ENCODE assay signal across 19 cellular contexts in genomic region chr2:204892506-204893255, GRCh38.
DNase-seq lines count a peak whose midpoint lies in the region; ATAC-seq, FAIRE-seq and TF ChIP-seq lines count a peak whose summit lies in the region.
"Had no signal": no experiment of that assay in that cellular context is flagged by ENCODE, and none has a peak within 500 bp of the region (broad histone marks: within the 10 kb centered on the region; RNA-seq: fewer than 3 reads in every experiment).

No MANE protein-coding gene starts in this region.

- no peak for TF ChIP-seq POLR2A in H54 (IDR thresholded peaks at IDR 0.05; ENCODE audit: low read depth, low read length)

- H3K36me3 Mint-ChIP-seq in chondrocyte (ENCODE audit: low read depth): no peaks in the 10 kb centered on the region
- H3K36me3 Mint-ChIP-seq in effector memory CD8-positive, alpha-beta T cell (ENCODE audit: insufficient read depth): no peaks in the 10 kb centered on the region

- H3K27me3 Mint-ChIP-seq in chondrocyte (ENCODE audit: low read depth): no peaks in the 10 kb centered on the region
- no peaks in the 10 kb centered on the region for H3K27me3 Mint-ChIP-seq in effector memory CD8-positive, alpha-beta T cell
- H3K27me3 Mint-ChIP-seq: activated B cell treated with CpG ODN at 0.5 μM for 24 hours, B cell had no signal

- peak; percentile 83 for FAIRE-seq in H54 (lab: Jason Lieb, UNC)

- peak; percentile 79 for DNase-seq in AG08395 (ENCODE audit: low spot score)
- DNase-seq in H54 (ENCODE audit: insufficient read length, low spot score): peak; percentile 23
- DNase-seq in amniotic epithelial cell (ENCODE audit: low read depth): peak; percentile 74
- DNase-seq in hepatic stellate cell (ENCODE audit: low spot score): peak; percentile 55
- DNase-seq in GM13977 (ENCODE audit: low spot score): no peak
- DNase-seq in chondrocyte (ENCODE audit: low spot score): no peak
- no peak for DNase-seq in effector memory CD8-positive, alpha-beta T cell
- DNase-seq: activated B cell treated with CpG ODN at 0.5 μM for 24 hours; activated CD8-positive, alpha-beta memory T cell treated with anti-CD3 and anti-CD28 coated beads, Interleukin-2, amount 50 U/mL, for 4 hours; adrenal gland; DND-41; islet precursor cell; KBM-7; NCI-H510A; stimulated activated CD4-positive, alpha-beta T cell treated with anti-CD3 and anti-CD28 coated beads, Interleukin-1b, Interleukin-23, amount 100 ng/mL, for 48 hours; stimulated activated CD8-positive, alpha-beta memory T cell treated with anti-CD3 and anti-CD28 coated beads, Interleukin-4, amount 100 ng/mL, for 48 hours; transverse colon had no signal

- peaks cover 13% of the 10 kb centered on the region for H3K4me1 Mint-ChIP-seq in chondrocyte (ENCODE audit: low read depth)
- H3K4me1 Mint-ChIP-seq in effector memory CD8-positive, alpha-beta T cell (ENCODE audit: low read depth in 2 of 2): no peaks in the 10 kb centered on the region
- H3K4me1 Mint-ChIP-seq: activated B cell treated with CpG ODN at 0.5 μM for 24 hours, B cell had no signal

- no peak overlapping the region for H3K4me3 Mint-ChIP-seq in chondrocyte (ENCODE audit: unreplicated experiment)
- H3K4me3 Mint-ChIP-seq in effector memory CD8-positive, alpha-beta T cell: no peak overlapping the region
- H3K4me3 Mint-ChIP-seq: activated B cell treated with CpG ODN at 0.5 μM for 24 hours, B cell had no signal

- H3K27ac Mint-ChIP-seq in chondrocyte (ENCODE audit: unreplicated experiment): no peak overlapping the region
- H3K27ac Mint-ChIP-seq in effector memory CD8-positive, alpha-beta T cell: no peak overlapping the region
- H3K27ac Mint-ChIP-seq: activated B cell treated with CpG ODN at 0.5 μM for 24 hours, B cell had no signal

- TF ChIP-seq CTCF in GM13977 (IDR thresholded peaks at IDR 0.05; ENCODE audit: extremely low read depth, insufficient read depth, missing control alignments): no peak
- no peak for TF ChIP-seq CTCF in chondrocyte (IDR thresholded peaks at IDR 0.05)

- H3K9me3 Mint-ChIP-seq in chondrocyte (ENCODE audit: low read depth): no peaks in the 10 kb centered on the region
- no peaks in the 10 kb centered on the region for H3K9me3 Mint-ChIP-seq in effector memory CD8-positive, alpha-beta T cell
- H3K9me3 Mint-ChIP-seq: activated B cell treated with CpG ODN at 0.5 μM for 24 hours had no signal

- in situ Hi-C loops in GM13977 (cut with MboI; ENCODE audit: low pct_unique_long_range_greater_than_20kb, low sequenced_read_pairs, unreplicated experiment): no loop called here

- no peak for ATAC-seq in GM21529 (IDR thresholded peaks at IDR 0.05; ENCODE audit: unreplicated experiment)
- no peak for ATAC-seq in effector memory CD8-positive, alpha-beta T cell (replicated peaks)

Comparison
In these comparisons a context has a peak if more than half of its experiments do, and no peak if none do; other contexts are left out.
1. DNase-seq: peak in AG08395 (single experiment), H54 (single experiment), amniotic epithelial cell (single experiment) and hepatic stellate cell (single experiment); none in GM13977 (single experiment), chondrocyte (single experiment) and effector memory CD8-positive, alpha-beta T cell (0 of 3).